In the genomic region with DNA sequence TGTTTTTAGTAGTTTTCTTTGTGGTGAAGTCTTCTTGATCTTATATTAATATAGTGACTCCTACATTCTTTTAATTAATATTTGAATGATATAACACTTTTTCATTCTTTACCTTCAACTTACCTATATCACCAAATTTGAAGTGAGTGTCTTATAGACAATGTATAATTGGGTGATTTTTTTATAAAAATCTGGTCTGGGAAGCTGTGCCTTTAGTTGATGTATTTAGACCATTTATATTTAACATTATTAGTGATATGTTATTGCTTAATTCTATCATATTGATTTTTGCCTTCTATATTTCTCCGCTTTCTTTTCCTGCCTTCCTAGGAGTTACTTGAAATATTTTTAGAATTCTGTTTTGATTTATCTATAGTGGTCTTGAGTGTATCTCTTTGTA, we compare ENCODE assay signal across 27 cellular contexts.
"Had no signal": no experiment of that assay in that cellular context is flagged by ENCODE, and none has a peak within 500 bp of the region (broad histone marks: within the 10 kb centered on the region; RNA-seq: fewer than 3 reads in every experiment).

No MANE protein-coding gene starts in this region.

- FAIRE-seq: urothelium cell line had no signal

- H3K27me3 ChIP-seq: stomach, suprapubic skin, testis, thyroid gland, tibial artery, tibial nerve, transverse colon, upper lobe of left lung, upper lobe of right lung, uterus, vagina had no signal

- H3K36me3 ChIP-seq: stomach, suprapubic skin, thoracic aorta, thyroid gland, tibial artery, tibial nerve, transverse colon, upper lobe of left lung, upper lobe of right lung, uterus, vagina had no signal

- DNase-seq: stimulated activated CD4-positive, alpha-beta T cell treated with anti-CD3 and anti-CD28 coated beads, Interleukin-2, amount 100 ng/mL, for 48 hours; stimulated activated CD4-positive, alpha-beta T cell treated with anti-CD3 and anti-CD28 coated beads, Interleukin-4, amount 100 ng/mL, for 1 hour; stimulated activated CD4-positive, alpha-beta T cell treated with anti-CD3 and anti-CD28 coated beads, Interleukin-4, amount 100 ng/mL, for 24 hours; stimulated activated CD4-positive, alpha-beta T cell treated with anti-CD3 and anti-CD28 coated beads, Interleukin-4, amount 100 ng/mL, for 4 hours; stimulated activated CD8-positive, alpha-beta memory T cell treated with anti-CD3 and anti-CD28 coated beads, Interleukin-4, amount 100 ng/mL, for 48 hours; stimulated activated naive B cell treated with anti-CD40 and anti-IgM and Interleukin-4, amounts not matched to agents 10 μg/mL and 1 μg/mL and 100 μg/mL, for 72 hours; stimulated activated naive CD4-positive, alpha-beta T cell; stimulated activated naive CD4-positive, alpha-beta T cell treated with Interleukin-2 at 50 U/mL for 16 hours; stimulated activated naive CD8-positive, alpha-beta T cell treated with anti-CD3 and anti-CD28 coated beads, Interleukin-15, amount 100 ng/mL, for 72 hours; stimulated activated naive CD8-positive, alpha-beta T cell treated with anti-CD3 and anti-CD28 coated beads, Interleukin-15, Interleukin-2, amounts not matched to agents 100 U/mL and 50 U/mL, for 24 hours; stomach; substantia nigra; testis; thyroid gland; tibial artery; transverse colon; trophoblast cell; upper lobe of left lung; upper lobe of right lung; uterus had no signal

- ATAC-seq: stimulated activated effector memory CD8-positive, alpha-beta T cell treated with anti-CD3 and anti-CD28 coated beads, Interleukin-12 subunit alpha, Interleukin-12 subunit beta, amount 100 ng/mL, for 72 hours; stimulated activated memory B cell treated with anti-CD40 and anti-IgM and Interleukin-4, amounts not matched to agents 10 μg/mL and 1 μg/mL and 100 μg/mL, for 72 hours; stimulated activated naive B cell treated with anti-CD40 and anti-IgM and Interleukin-4, amounts not matched to agents 10 μg/mL and 1 μg/mL and 100 μg/mL, for 72 hours; stimulated activated naive CD8-positive, alpha-beta T cell treated with anti-CD3 and anti-CD28 coated beads, Interleukin-15, amount 100 ng/mL, for 72 hours; stimulated activated naive CD8-positive, alpha-beta T cell treated with anti-CD3 and anti-CD28 coated beads, Interleukin-15, Interleukin-2, amounts not matched to agents 100 U/mL and 50 U/mL, for 24 hours; upper lobe of right lung had no signal

- H3K9me3 ChIP-seq: stomach, suprapubic skin, testis, thoracic aorta, thyroid gland, tibial artery, tibial nerve, transverse colon, upper lobe of left lung, upper lobe of right lung, uterus, vagina had no signal

- H3K4me1 ChIP-seq: stomach, suprapubic skin, testis, thyroid gland, tibial artery, tibial nerve, transverse colon, upper lobe of left lung, upper lobe of right lung, uterus, vagina had no signal

- H3K27ac ChIP-seq: stomach, suprapubic skin, testis, thoracic aorta, thyroid gland, tibial artery, tibial nerve, transverse colon, upper lobe of left lung, upper lobe of right lung, uterus, vagina had no signal

- H3K4me3 ChIP-seq: stomach, suprapubic skin, testis, thoracic aorta, thyroid gland, tibial artery, tibial nerve, transverse colon, upper lobe of left lung, upper lobe of right lung, uterus, vagina had no signal
